ENCODE assay signal across 8 cellular contexts in the genomic region with DNA sequence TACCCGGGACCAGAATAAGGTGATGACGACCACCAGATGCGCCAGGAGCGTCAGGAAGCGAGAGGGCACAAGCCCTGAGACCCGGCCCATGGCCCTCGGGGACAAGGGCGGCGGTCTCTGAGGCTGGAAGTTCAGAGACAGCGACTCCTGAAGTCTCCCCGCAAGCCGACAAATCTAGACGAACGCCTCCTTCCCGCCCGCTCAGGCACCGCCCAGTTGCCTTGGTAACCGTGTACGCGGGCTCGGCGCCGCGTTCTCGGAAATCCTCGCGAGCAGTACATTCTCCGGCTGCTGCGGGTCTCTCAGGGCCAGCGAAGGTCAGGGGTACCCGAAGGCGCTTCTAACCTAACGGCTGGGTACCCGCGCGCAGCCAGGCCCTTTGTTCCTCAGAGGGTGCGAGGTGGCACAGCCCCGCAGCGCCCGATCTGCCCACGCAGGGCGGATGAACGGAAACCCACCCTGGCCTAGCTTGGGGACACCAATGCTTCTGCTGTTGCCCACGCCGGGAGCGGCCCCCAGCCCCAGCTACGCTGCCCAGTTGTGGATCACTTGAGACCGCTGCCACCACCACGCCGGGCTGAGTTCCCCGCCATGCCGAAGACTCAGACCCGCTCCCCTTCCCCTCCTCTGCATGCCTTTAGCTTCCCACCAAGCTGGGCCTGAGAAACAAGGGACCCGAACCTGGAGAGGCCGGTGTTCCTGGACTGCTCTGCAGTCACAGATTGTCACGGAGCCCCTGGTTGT. TPM values are rescaled to one million over a fixed set of nuclear protein-coding genes. Genes with fewer than 3 reads are reported as not detected.
A peak's percentile ranks its signal among the peaks of the same experiment; 100 is the strongest.
DNase-seq lines count a peak whose midpoint lies in the region; ATAC-seq lines count a peak whose summit lies in the region.

A gene (minus strand): TSS at position 184 of the 744 bp plus-strand sequence. CDS start 94 bp downstream, at position 90.

- peaks cover 57% of the 10 kb centered on the region for H3K4me1 Mint-ChIP-seq in activated CD4-positive, alpha-beta T cell treated with anti-CD3 and anti-CD28 coated beads, Interleukin-2, amount 10 ng/mL, durations not matched to agents 7 days and 5 days

- POLR2A ChIA-PET in activated CD4-positive, alpha-beta T cell treated with anti-CD3 and anti-CD28 coated beads, Interleukin-2, amount 10 ng/mL, durations not matched to agents 7 days and 5 days (lab: Charles Lee), result interaction anchor here (1.0 kb wide), 1 partner anchor 20 kb away, joined by 3 read pairs; no protein-coding TSS in a partner anchor

- ATAC-seq in HG02885 (IDR thresholded peaks at IDR 0.05; ENCODE audit: poor library complexity, unreplicated experiment) (peak; percentile 53), HG03159 (IDR thresholded peaks at IDR 0.05; ENCODE audit: unreplicated experiment) (no peak)

- no peaks in the 10 kb centered on the region for H3K9me3 Mint-ChIP-seq in activated CD4-positive, alpha-beta T cell treated with anti-CD3 and anti-CD28 coated beads, Interleukin-2, amount 10 ng/mL, durations not matched to agents 7 days and 5 days

- peaks cover 3% of the 10 kb centered on the region for H3K36me3 Mint-ChIP-seq in activated CD4-positive, alpha-beta T cell treated with anti-CD3 and anti-CD28 coated beads, Interleukin-2, amount 10 ng/mL, durations not matched to agents 7 days and 5 days (ENCODE audit: low read depth)

- DNase-seq in GM04504 (ENCODE audit: low read depth) (peak; percentile 62), NCI-H460 (ENCODE audit: extremely low read depth, low read depth) (peak; percentile 88), dedifferentiated amniotic fluid mesenchymal stem cell (ENCODE audit: extremely low spot score) (peak; percentile 79), left kidney (ENCODE audit: low read depth, low spot score) (peak; percentile 96)
- peak; percentile 93 for DNase-seq in activated CD4-positive, alpha-beta T cell treated with anti-CD3 and anti-CD28 coated beads, Interleukin-2, amount 10 ng/mL, durations not matched to agents 7 days and 5 days
- peak; percentile 87 for DNase-seq in stimulated activated CD4-positive, alpha-beta T cell treated with anti-CD3 and anti-CD28 coated beads, Interleukin-1b, Interleukin-23, amount 100 ng/mL, for 48 hours

- peak within 1 kb of the TSS; percentile 92 for H3K27ac Mint-ChIP-seq in activated CD4-positive, alpha-beta T cell treated with anti-CD3 and anti-CD28 coated beads, Interleukin-2, amount 10 ng/mL, durations not matched to agents 7 days and 5 days

- H3K4me3 Mint-ChIP-seq in activated CD4-positive, alpha-beta T cell treated with anti-CD3 and anti-CD28 coated beads, Interleukin-2, amount 10 ng/mL, durations not matched to agents 7 days and 5 days, result peak within 1 kb of the TSS; percentile 95

- H3K27me3 Mint-ChIP-seq in activated CD4-positive, alpha-beta T cell treated with anti-CD3 and anti-CD28 coated beads, Interleukin-2, amount 10 ng/mL, durations not matched to agents 7 days and 5 days, result peaks cover 3% of the 10 kb centered on the region

- CTCF ChIA-PET in activated CD4-positive, alpha-beta T cell treated with anti-CD3 and anti-CD28 coated beads, Interleukin-2, amount 10 ng/mL, durations not matched to agents 7 days and 5 days (lab: Charles Lee), result interaction anchor here (0.9 to 1.5 kb wide), 3 partner anchors 10 to 37 kb away, joined by 3 to 5 read pairs (median 5); no protein-coding TSS in a partner anchor

RNA-seq across cellular contexts. Expression of the gene that starts here (rescaled TPM):
- total RNA-seq in NCI-H460 (2014; rRNA removed; shearing (Covaris generic)), result 26.6 and 27.9 TPM in 2 replicates
- polyA plus RNA-seq in NCI-H460 (2014; cell fraction: nucleus; rRNA removed), result 40.3 and 47.0 TPM in 2 replicates
- total RNA-seq in activated CD4-positive, alpha-beta T cell treated with anti-CD3 and anti-CD28 coated beads, Interleukin-2, amount 10 ng/mL, durations not matched to agents 7 days and 5 days, result 10 to 100 TPM; 34.8 to 37.2 TPM
